ENCODE assay signal across 2 cellular contexts in the genomic region with DNA sequence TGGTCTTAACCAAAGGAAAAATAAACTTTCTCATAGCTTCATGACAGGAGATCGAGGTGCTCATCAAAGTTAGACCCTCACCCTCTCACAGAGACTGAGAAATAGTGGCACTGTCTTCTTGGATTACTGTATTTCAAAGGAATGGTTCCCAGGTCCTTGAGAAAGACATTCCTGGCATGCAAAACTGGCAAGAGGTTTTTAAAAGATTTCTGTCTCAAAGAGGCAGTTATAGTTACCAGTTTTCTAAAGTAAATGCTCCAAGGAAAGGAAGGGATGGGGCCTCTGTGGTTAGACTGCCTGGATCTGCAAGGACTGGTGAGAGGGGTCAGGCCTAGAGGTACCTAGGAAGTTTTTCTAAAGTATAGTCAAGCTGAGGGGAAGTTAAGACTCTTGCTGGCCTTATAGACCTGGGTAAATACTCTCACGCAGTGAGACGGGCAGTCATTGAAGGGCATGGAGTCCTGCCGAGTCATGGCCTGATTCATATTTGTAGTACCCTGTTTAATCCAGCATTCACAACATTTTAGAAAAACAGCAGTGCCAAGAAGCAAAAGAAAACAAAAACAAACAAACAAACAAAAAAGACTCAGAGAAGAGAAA.
A peak's percentile ranks its signal among the peaks of the same experiment; 100 is the strongest.
TF ChIP-seq lines count a peak whose summit lies in the region.

No MANE protein-coding gene starts in this region.

TF ChIP-seq in SK-N-SH, 30 proteins besides CTCF, POLR2A, EP300 and RAD21:
- TF ChIP-seq JUND (IDR thresholded peaks at IDR 0.05) (peak; percentile 31; the same call in 1 of the 2 replicates), FOSL2 (IDR thresholded peaks at IDR 0.05; ENCODE audit: borderline replicate concordance, low read depth) (no peak), RXRA (IDR thresholded peaks at IDR 0.05; ENCODE audit: borderline replicate concordance, low read depth) (no peak), YY1 (IDR thresholded peaks at IDR 0.05; ENCODE audit: low read depth) (no peak), TCF12 (IDR thresholded peaks at IDR 0.05) (peak; percentile 93), EZH2phosphoT487 (IDR thresholded peaks at IDR 0.05; ENCODE audit: borderline replicate concordance, low read depth) (no peak), TEAD4 (IDR thresholded peaks at IDR 0.05; ENCODE audit: borderline replicate concordance, insufficient read depth) (peak; percentile 43; the same call in 1 of the 2 replicates), FOXM1 (IDR thresholded peaks at IDR 0.05; ENCODE audit: low read depth) (no peak), NFIC (IDR thresholded peaks at IDR 0.05; ENCODE audit: borderline replicate concordance) (peak; percentile 62), ZBTB33 (IDR thresholded peaks at IDR 0.05; ENCODE audit: borderline replicate concordance, low read depth) (no peak), CHD2 (IDR thresholded peaks at IDR 0.05; ENCODE audit: low read length, partially characterized antibody) (no peak), MXI1 (IDR thresholded peaks at IDR 0.05; ENCODE audit: low read depth, low read length) (no peak), RFX5 (IDR thresholded peaks at IDR 0.05; ENCODE audit: low read length) (no peak), POLR2AphosphoS5 (IDR thresholded peaks at IDR 0.05; ENCODE audit: low read depth, low read length) (peak; percentile 48; the same call in 1 of the 2 replicates), GABPA (IDR thresholded peaks at IDR 0.05; ENCODE audit: low read depth) (no peak), SIN3A (IDR thresholded peaks at IDR 0.05; ENCODE audit: borderline replicate concordance, low read depth, low read length) (no peak), NRF1 (IDR thresholded peaks at IDR 0.05; ENCODE audit: low read depth, low read length) (no peak), MAX (IDR thresholded peaks at IDR 0.05; ENCODE audit: low read depth) (no peak), MEF2A (IDR thresholded peaks at IDR 0.05; ENCODE audit: borderline replicate concordance, low read depth) (no peak), TAF1 (IDR thresholded peaks at IDR 0.05; ENCODE audit: borderline replicate concordance, low read depth, low read length) (no peak), GATA2 (CRISPR knock-in tag; IDR thresholded peaks at IDR 0.05) (no peak), SMC3 (IDR thresholded peaks at IDR 0.05; ENCODE audit: low read depth, low read length) (no peak), USF1 (IDR thresholded peaks at IDR 0.05; ENCODE audit: borderline replicate concordance, low read depth) (no peak)
- TF ChIP-seq, protein P1, sequence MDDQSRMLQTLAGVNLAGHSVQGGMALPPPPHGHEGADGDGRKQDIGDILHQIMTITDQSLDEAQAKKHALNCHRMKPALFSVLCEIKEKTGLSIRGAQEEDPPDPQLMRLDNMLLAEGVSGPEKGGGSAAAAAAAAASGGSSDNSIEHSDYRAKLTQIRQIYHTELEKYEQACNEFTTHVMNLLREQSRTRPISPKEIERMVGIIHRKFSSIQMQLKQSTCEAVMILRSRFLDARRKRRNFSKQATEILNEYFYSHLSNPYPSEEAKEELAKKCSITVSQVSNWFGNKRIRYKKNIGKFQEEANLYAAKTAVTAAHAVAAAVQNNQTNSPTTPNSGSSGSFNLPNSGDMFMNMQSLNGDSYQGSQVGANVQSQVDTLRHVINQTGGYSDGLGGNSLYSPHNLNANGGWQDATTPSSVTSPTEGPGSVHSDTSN (IDR thresholded peaks at IDR 0.05): peak; percentile 86
- TF ChIP-seq, protein P2, sequence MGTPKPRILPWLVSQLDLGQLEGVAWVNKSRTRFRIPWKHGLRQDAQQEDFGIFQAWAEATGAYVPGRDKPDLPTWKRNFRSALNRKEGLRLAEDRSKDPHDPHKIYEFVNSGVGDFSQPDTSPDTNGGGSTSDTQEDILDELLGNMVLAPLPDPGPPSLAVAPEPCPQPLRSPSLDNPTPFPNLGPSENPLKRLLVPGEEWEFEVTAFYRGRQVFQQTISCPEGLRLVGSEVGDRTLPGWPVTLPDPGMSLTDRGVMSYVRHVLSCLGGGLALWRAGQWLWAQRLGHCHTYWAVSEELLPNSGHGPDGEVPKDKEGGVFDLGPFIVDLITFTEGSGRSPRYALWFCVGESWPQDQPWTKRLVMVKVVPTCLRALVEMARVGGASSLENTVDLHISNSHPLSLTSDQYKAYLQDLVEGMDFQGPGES (IDR thresholded peaks at IDR 0.05; ENCODE audit: low read depth, low read length): no peak

TF ChIP-seq in H1, 55 proteins besides CTCF, POLR2A, EP300 and RAD21:
- TF ChIP-seq RXRA (IDR thresholded peaks at IDR 0.05; ENCODE audit: insufficient read depth, low read depth, low read length): no peak
